Comparison of ENCODE assay signal across 18 cellular contexts in the genomic region with DNA sequence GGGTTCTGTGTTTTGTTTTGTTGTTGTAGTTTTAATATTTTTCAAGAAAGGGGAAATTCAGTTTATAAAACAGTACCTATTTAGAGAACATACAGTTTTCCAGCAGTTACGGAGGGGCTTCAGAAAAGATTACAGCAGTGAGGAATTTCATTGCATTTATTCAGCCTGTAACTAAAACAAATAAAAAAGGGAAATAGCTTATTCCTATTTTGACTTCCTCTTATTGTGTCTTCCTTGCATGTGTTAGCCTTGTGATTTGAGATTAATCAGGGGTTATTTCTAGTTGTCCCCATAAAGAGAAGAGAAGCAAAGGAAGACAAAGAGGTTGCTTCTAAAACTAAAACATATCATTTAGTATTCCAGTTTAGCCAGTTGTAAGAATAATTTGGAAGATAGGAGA. TPM values are rescaled to one million over a fixed set of nuclear protein-coding genes. Genes with fewer than 3 reads are reported as not detected.
DNase-seq lines count a peak whose midpoint lies in the region; ATAC-seq, FAIRE-seq and TF ChIP-seq lines count a peak whose summit lies in the region.
"Had no signal": no experiment of that assay in that cellular context is flagged by ENCODE, and none has a peak within 500 bp of the region (broad histone marks: within the 10 kb centered on the region; RNA-seq: fewer than 3 reads in every experiment).

No MANE protein-coding gene starts in this region.

- CTCF ChIA-PET in WTC11 (lab: Charles Lee) = no interaction called here

- H3K9me3 Mint-ChIP-seq in WTC11 = no peaks in the 10 kb centered on the region
- H3K9me3 Mint-ChIP-seq: activated CD8-positive, alpha-beta T cell treated with anti-CD3 and anti-CD28 coated beads for 36 hours; brain; T-helper 2 cell treated with Interferon-gamma antibody and Interleukin-4, amounts not matched to agents 5 μg/mL and 100 μg/mL, for 36 hours; type B pancreatic cell had no signal

- H3K4me3 ChIP-seq in SJSA1 = no peak overlapping the region

- no peak overlapping the region for H3K4me3 Mint-ChIP-seq in WTC11
- H3K4me3 Mint-ChIP-seq: activated CD8-positive, alpha-beta T cell treated with anti-CD3 and anti-CD28 coated beads for 36 hours; brain; T-helper 2 cell treated with Interferon-gamma antibody and Interleukin-4, amounts not matched to agents 5 μg/mL and 100 μg/mL, for 36 hours; type B pancreatic cell had no signal

- no peaks in the 10 kb centered on the region for H3K4me1 Mint-ChIP-seq in WTC11

- H3K27me3 Mint-ChIP-seq in WTC11 (ENCODE audit: low read depth) = no peaks in the 10 kb centered on the region
- H3K27me3 Mint-ChIP-seq: brain, type B pancreatic cell had no signal

- H3K4me1 ChIP-seq in SJSA1 (replicated peaks) = peaks cover 6% of the 10 kb centered on the region; the same call in 1 of the 2 replicates

- no peak for DNase-seq in GM18507 (ENCODE audit: extremely low spot score, insufficient read length, low read depth)
- no peak for DNase-seq in SJSA1 (ENCODE audit: low read depth in 1 of 2, low spot score in 2 of 2)
- DNase-seq in foreskin melanocyte = peak; percentile 41
- peak; percentile 46 for DNase-seq in pulmonary artery endothelial cell (ENCODE audit: low read depth, low spot score)
- no peak for DNase-seq in central memory CD4-positive, alpha-beta T cell
- no peak for DNase-seq in WTC11 (ENCODE audit: low spot score)
- DNase-seq: activated CD8-positive, alpha-beta T cell treated with anti-CD3 and anti-CD28 coated beads for 36 hours; activated effector memory CD4-positive, alpha-beta T cell treated with anti-CD3 and anti-CD28 coated beads, Interleukin-2, amount 50 U/mL, for 16 hours; DMS79; hypothalamus; NCI-H1417 treated with DMSO at 0.1 percent for 48 hours; NCI-H446 had no signal

- H3K27me3 ChIP-seq in SJSA1 (replicated peaks) = no peaks in the 10 kb centered on the region

- peak; percentile 21 for FAIRE-seq in GM18507 (lab: Jason Lieb, UNC)

- POLR2A ChIA-PET in WTC11 (lab: Charles Lee) = interaction anchor here (0.8 kb wide), 1 partner anchor 10 kb away, joined by 3 read pairs; no protein-coding TSS in a partner anchor

- peaks cover 15% of the 10 kb centered on the region for H3K36me3 ChIP-seq in SJSA1

- ATAC-seq in GM21390 (IDR thresholded peaks at IDR 0.05; ENCODE audit: unreplicated experiment) (no peak), GM18907 (IDR thresholded peaks at IDR 0.05; ENCODE audit: unreplicated experiment) (no peak), WTC11 (no peak)
- ATAC-seq: activated CD8-positive, alpha-beta T cell treated with anti-CD3 and anti-CD28 coated beads for 36 hours; Panc1 had no signal

- no peak overlapping the region for H3K27ac Mint-ChIP-seq in WTC11
- H3K27ac Mint-ChIP-seq: activated CD8-positive, alpha-beta T cell treated with anti-CD3 and anti-CD28 coated beads for 36 hours; T-helper 2 cell treated with Interferon-gamma antibody and Interleukin-4, amounts not matched to agents 5 μg/mL and 100 μg/mL, for 36 hours; type B pancreatic cell had no signal

- TF ChIP-seq CTCF in WTC11 (IDR thresholded peaks at IDR 0.05) = no peak

- no peaks in the 10 kb centered on the region for H3K9me3 ChIP-seq in SJSA1 (replicated peaks)

- H3K36me3 Mint-ChIP-seq in WTC11 = peaks cover 2% of the 10 kb centered on the region

- H3K27ac ChIP-seq in SJSA1 = peak overlapping the region; percentile 3; the same call in 1 of the 2 replicates

TF ChIP-seq in WTC11, 78 proteins besides CTCF, POLR2A, EP300 and RAD21 (continues in another document):
- TF ChIP-seq RORB (CRISPR knock-in tag; IDR thresholded peaks at IDR 0.05) (no peak), NR1H2 (CRISPR knock-in tag; IDR thresholded peaks at IDR 0.05) (no peak), ZNF416 (CRISPR knock-in tag; IDR thresholded peaks at IDR 0.05) (no peak), ZNF423 (CRISPR knock-in tag; IDR thresholded peaks at IDR 0.05) (no peak), HMGXB4 (CRISPR knock-in tag; IDR thresholded peaks at IDR 0.05) (no peak), ZSCAN18 (CRISPR knock-in tag; IDR thresholded peaks at IDR 0.05) (no peak)
- TF ChIP-seq, protein P1, sequence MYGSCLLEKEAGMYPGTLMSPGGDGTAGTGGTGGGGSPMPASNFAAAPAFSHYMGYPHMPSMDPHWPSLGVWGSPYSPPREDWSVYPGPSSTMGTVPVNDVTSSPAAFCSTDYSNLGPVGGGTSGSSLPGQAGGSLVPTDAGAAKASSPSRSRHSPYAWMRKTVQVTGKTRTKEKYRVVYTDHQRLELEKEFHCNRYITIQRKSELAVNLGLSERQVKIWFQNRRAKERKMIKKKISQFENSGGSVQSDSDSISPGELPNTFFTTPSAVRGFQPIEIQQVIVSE (CRISPR knock-in tag; IDR thresholded peaks at IDR 0.05; ENCODE audit: borderline replicate concordance) = no peak
- TF ChIP-seq, protein P2, sequence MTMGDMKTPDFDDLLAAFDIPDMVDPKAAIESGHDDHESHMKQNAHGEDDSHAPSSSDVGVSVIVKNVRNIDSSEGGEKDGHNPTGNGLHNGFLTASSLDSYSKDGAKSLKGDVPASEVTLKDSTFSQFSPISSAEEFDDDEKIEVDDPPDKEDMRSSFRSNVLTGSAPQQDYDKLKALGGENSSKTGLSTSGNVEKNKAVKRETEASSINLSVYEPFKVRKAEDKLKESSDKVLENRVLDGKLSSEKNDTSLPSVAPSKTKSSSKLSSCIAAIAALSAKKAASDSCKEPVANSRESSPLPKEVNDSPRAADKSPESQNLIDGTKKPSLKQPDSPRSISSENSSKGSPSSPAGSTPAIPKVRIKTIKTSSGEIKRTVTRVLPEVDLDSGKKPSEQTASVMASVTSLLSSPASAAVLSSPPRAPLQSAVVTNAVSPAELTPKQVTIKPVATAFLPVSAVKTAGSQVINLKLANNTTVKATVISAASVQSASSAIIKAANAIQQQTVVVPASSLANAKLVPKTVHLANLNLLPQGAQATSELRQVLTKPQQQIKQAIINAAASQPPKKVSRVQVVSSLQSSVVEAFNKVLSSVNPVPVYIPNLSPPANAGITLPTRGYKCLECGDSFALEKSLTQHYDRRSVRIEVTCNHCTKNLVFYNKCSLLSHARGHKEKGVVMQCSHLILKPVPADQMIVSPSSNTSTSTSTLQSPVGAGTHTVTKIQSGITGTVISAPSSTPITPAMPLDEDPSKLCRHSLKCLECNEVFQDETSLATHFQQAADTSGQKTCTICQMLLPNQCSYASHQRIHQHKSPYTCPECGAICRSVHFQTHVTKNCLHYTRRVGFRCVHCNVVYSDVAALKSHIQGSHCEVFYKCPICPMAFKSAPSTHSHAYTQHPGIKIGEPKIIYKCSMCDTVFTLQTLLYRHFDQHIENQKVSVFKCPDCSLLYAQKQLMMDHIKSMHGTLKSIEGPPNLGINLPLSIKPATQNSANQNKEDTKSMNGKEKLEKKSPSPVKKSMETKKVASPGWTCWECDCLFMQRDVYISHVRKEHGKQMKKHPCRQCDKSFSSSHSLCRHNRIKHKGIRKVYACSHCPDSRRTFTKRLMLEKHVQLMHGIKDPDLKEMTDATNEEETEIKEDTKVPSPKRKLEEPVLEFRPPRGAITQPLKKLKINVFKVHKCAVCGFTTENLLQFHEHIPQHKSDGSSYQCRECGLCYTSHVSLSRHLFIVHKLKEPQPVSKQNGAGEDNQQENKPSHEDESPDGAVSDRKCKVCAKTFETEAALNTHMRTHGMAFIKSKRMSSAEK (CRISPR knock-in tag; IDR thresholded peaks at IDR 0.05; ENCODE audit: borderline replicate concordance) = no peak

RNA-seq across cellular contexts. Expression of gene CTTNBP2NL, which starts 35.0 kb away (rescaled TPM):
- total RNA-seq in SJSA1 (2014; rRNA removed; shearing (Covaris generic)) = 13.0 and 15.9 TPM in 2 replicates
- total RNA-seq in pulmonary artery endothelial cell (25.2 and 34.1 TPM in 2 replicates), WTC11 (2021) (28.5 to 32.8 TPM (median 32.0 TPM) in 3 replicates)

Comparison
In these comparisons a context has a peak if more than half of its experiments do, and no peak if none do; other contexts are left out.
1. DNase-seq: peak in foreskin melanocyte (single experiment) and pulmonary artery endothelial cell (single experiment); none in GM18507 (single experiment), SJSA1 (0 of 2), central memory CD4-positive, alpha-beta T cell (single experiment) and WTC11 (single experiment).